ENCODE assay signal across 20 cellular contexts in genomic region chr16:1761751-1762150, GRCh38. TPM values are rescaled to one million over a fixed set of nuclear protein-coding genes. Genes with fewer than 3 reads are reported as not detected.
DNase-seq lines count a peak whose midpoint lies in the region; TF ChIP-seq lines count a peak whose summit lies in the region.
"Had no signal": no experiment of that assay in that cellular context is flagged by ENCODE, and none has a peak within 500 bp of the region (broad histone marks: within the 10 kb centered on the region; RNA-seq: fewer than 3 reads in every experiment).

No MANE protein-coding gene starts in this region.

- H3K4me1 Mint-ChIP-seq in neural progenitor cell: no peaks in the 10 kb centered on the region

- peak overlapping the region; percentile 95 for H3K4me2 ChIP-seq in BLaER1
- H3K4me2 ChIP-seq in osteoblast (ENCODE audit: insufficient read depth, low read length): no peak overlapping the region
- H3K4me2 ChIP-seq in neural progenitor cell: no peak overlapping the region
- H3K4me2 ChIP-seq: A549 had no signal

- no peaks in the 10 kb centered on the region for H3K27me3 Mint-ChIP-seq in neural progenitor cell (ENCODE audit: insufficient read depth, low read depth)
- H3K27me3 Mint-ChIP-seq: CD4-positive, CD25-positive, alpha-beta regulatory T cell had no signal

- no peak for TF ChIP-seq CTCF in WERI-Rb-1 (IDR thresholded peaks at IDR 0.05; ENCODE audit: low read depth, low read length)
- no peak for TF ChIP-seq CTCF in osteoblast (IDR thresholded peaks at IDR 0.05; ENCODE audit: extremely low read depth, low read depth, low read length)
- TF ChIP-seq CTCF in neural progenitor cell (IDR thresholded peaks at IDR 0.05): no peak

- H3K4me1 ChIP-seq in BLaER1: peaks cover 60% of the 10 kb centered on the region
- H3K4me1 ChIP-seq in osteoblast (ENCODE audit: insufficient read depth, low read length): no peaks in the 10 kb centered on the region
- no peaks in the 10 kb centered on the region for H3K4me1 ChIP-seq in neural progenitor cell
- H3K4me1 ChIP-seq: A549, BE2C had no signal

- H3K27ac ChIP-seq in BLaER1 (peak overlapping the region; percentile 87), WERI-Rb-1 (peak overlapping the region; percentile 87), osteoblast (ENCODE audit: low read depth, low read length) (no peak overlapping the region), neural progenitor cell (no peak overlapping the region)
- H3K27ac ChIP-seq: A549, C4-2B had no signal

- DNase-seq in WERI-Rb-1 (no peak), osteoblast (ENCODE audit: insufficient read length, low spot score, missing footprints) (peak; percentile 84), NCI-H1105 (lab: John Stamatoyannopoulos, UW) (no peak), GOT3 (lab: John Stamatoyannopoulos, UW) (no peak), neural progenitor cell (ENCODE audit: low spot score) (no peak)
- DNase-seq: 8988T; ACHN; AML-193; BE2C; Caco-2; CD4-positive, CD25-positive, alpha-beta regulatory T cell; CD8-positive, alpha-beta T cell; DMS153; DND-41; H7; HCEC 1CT had no signal

- no peak overlapping the region for H3K4me3 Mint-ChIP-seq in neural progenitor cell
- H3K4me3 Mint-ChIP-seq: CD4-positive, CD25-positive, alpha-beta regulatory T cell; CD8-positive, alpha-beta T cell had no signal

- H3K9me3 ChIP-seq in BLaER1: no peaks in the 10 kb centered on the region
- no peaks in the 10 kb centered on the region for H3K9me3 ChIP-seq in WERI-Rb-1 (ENCODE audit: severe bottlenecking)
- no peaks in the 10 kb centered on the region for H3K9me3 ChIP-seq in osteoblast (ENCODE audit: low read depth, low read length)
- H3K9me3 ChIP-seq in neural progenitor cell (ENCODE audit: low read depth): no peaks in the 10 kb centered on the region
- H3K9me3 ChIP-seq: A549, BE2C, Caco-2 had no signal

- H3K27me3 ChIP-seq in BLaER1: no peaks in the 10 kb centered on the region
- no peaks in the 10 kb centered on the region for H3K27me3 ChIP-seq in WERI-Rb-1 (ENCODE audit: insufficient read depth, low read depth, severe bottlenecking)
- H3K27me3 ChIP-seq in osteoblast (ENCODE audit: insufficient read depth, low read length): no peaks in the 10 kb centered on the region
- H3K27me3 ChIP-seq in neural progenitor cell: no peaks in the 10 kb centered on the region
- H3K27me3 ChIP-seq: BE2C had no signal

- peaks cover 8% of the 10 kb centered on the region for H3F3A ChIP-seq in neural progenitor cell (ENCODE audit: low read depth)

- H2AFZ ChIP-seq in osteoblast (ENCODE audit: low read length) (no peak overlapping the region), neural progenitor cell (replicated peaks) (no peak overlapping the region)

- H3K79me2 ChIP-seq in osteoblast (ENCODE audit: insufficient read depth, low read length) (no peaks in the 10 kb centered on the region), neural progenitor cell (ENCODE audit: low read depth) (no peaks in the 10 kb centered on the region)

- H3K9ac ChIP-seq in BLaER1: peak overlapping the region; percentile 73
- no peak overlapping the region for H3K9ac ChIP-seq in neural progenitor cell

- peak; percentile 4 for TF ChIP-seq POLR2A in GM19193 (IDR thresholded peaks at IDR 0.05; ENCODE audit: extremely low read depth, insufficient read depth, insufficient read length)

- H3K36me3 ChIP-seq in BLaER1: peaks cover 77% of the 10 kb centered on the region
- peaks cover 53% of the 10 kb centered on the region for H3K36me3 ChIP-seq in WERI-Rb-1
- H3K36me3 ChIP-seq in osteoblast (ENCODE audit: insufficient read depth, low read length): peaks cover 59% of the 10 kb centered on the region
- no peaks in the 10 kb centered on the region for H3K36me3 ChIP-seq in neural progenitor cell

- peaks cover 3% of the 10 kb centered on the region for H3K36me3 Mint-ChIP-seq in neural progenitor cell

- peaks cover 56% of the 10 kb centered on the region for H4K20me1 ChIP-seq in BLaER1
- H4K20me1 ChIP-seq in osteoblast (ENCODE audit: insufficient read depth, low read length): peaks cover 9% of the 10 kb centered on the region
- peaks cover 15% of the 10 kb centered on the region for H4K20me1 ChIP-seq in neural progenitor cell (ENCODE audit: low read depth)

- no peak overlapping the region for H3K27ac Mint-ChIP-seq in neural progenitor cell
- H3K27ac Mint-ChIP-seq: CD8-positive, alpha-beta T cell had no signal

- H3K9me3 Mint-ChIP-seq in neural progenitor cell: no peaks in the 10 kb centered on the region
- H3K9me3 Mint-ChIP-seq: CD8-positive, alpha-beta T cell had no signal

- H3K4me3 ChIP-seq in BLaER1 (peak overlapping the region; percentile 58), WERI-Rb-1 (ENCODE audit: low read depth, low read length) (no peak overlapping the region), osteoblast (ENCODE audit: insufficient read depth, low read length) (no peak overlapping the region), neural progenitor cell (no peak overlapping the region)
- H3K4me3 ChIP-seq: A549 had no signal

RNA-seq across cellular contexts. Expression of gene NME3, which starts 9.6 kb away (rescaled TPM):
- total RNA-seq in osteoblast (49.2 and 55.4 TPM in 2 replicates), neural progenitor cell (ENCODE audit: low replicate concordance) (15.6 and 42.5 TPM in 2 replicates)

RNA-seq across cellular contexts. Expression of gene EME2, which starts 10.9 kb away (rescaled TPM):
- total RNA-seq in osteoblast (10.0 and 16.3 TPM in 2 replicates), neural progenitor cell (ENCODE audit: low replicate concordance) (2.3 and 10.3 TPM in 2 replicates)

RNA-seq across cellular contexts. Expression of gene MRPS34, which starts 11.2 kb away (rescaled TPM):
- total RNA-seq in osteoblast (40.5 and 47.1 TPM in 2 replicates), neural progenitor cell (ENCODE audit: low replicate concordance) (48.4 and 108 TPM in 2 replicates)

RNA-seq across cellular contexts. Expression of gene SPSB3, which starts 20.6 kb away (rescaled TPM):
- total RNA-seq in osteoblast (33.6 and 42.3 TPM in 2 replicates), neural progenitor cell (ENCODE audit: low replicate concordance) (18.7 and 53.4 TPM in 2 replicates)

RNA-seq across cellular contexts. Expression of gene NUBP2, which starts 21.0 kb away (rescaled TPM):
- total RNA-seq in osteoblast (45.4 and 56.1 TPM in 2 replicates), neural progenitor cell (ENCODE audit: low replicate concordance) (22.8 and 77.7 TPM in 2 replicates)

Comparison
In these comparisons a context has a peak if more than half of its experiments do, and no peak if none do; other contexts are left out.
1. H3K27ac ChIP-seq: peak in BLaER1 (single experiment) and WERI-Rb-1 (single experiment); none in osteoblast (single experiment) and neural progenitor cell (single experiment).